Comparison of ENCODE assay signal across 8 cellular contexts in the genomic region with DNA sequence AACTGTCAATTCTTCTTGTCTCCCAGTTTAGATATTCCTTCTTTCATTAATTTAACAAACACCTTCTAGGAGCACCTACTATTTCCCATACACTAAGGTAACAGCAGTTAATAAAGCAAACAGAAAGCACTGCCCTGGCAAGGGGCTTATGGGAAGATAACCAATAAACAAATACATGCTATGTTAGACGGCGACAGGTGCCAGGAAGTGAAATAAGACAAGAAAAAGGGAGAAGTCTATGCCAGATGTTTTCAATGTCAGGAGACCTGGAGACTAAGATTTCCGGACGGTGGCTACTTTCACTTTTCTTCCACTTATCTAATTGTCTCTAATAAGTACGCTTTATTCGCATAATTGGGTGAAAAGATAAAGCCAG. TPM values are rescaled to one million over a fixed set of nuclear protein-coding genes. Genes with fewer than 3 reads are reported as not detected.
DNase-seq lines count a peak whose midpoint lies in the region; ATAC-seq and TF ChIP-seq lines count a peak whose summit lies in the region.

No MANE protein-coding gene starts in this region.

- H3K36me3 ChIP-seq in endocrine pancreas (ENCODE audit: control insufficient read depth, insufficient read depth, low read length), result no peaks in the 10 kb centered on the region
- peaks cover 0 to 3% (median 0%) of the 10 kb centered on the region in 3 experiments for H3K36me3 ChIP-seq in naive thymus-derived CD4-positive, alpha-beta T cell (ENCODE audit: control insufficient read depth in 2 of 3, insufficient read depth in 3 of 3, low read length in 3 of 3)

- POLR2A ChIA-PET in AG04450 (lab: Yijun Ruan, JAX), result interaction anchor here (0.6 to 1.0 kb wide), 2 partner anchors 14 to 172 kb away, joined by 3 to 4 read pairs; a partner anchor contains a TSS
- POLR2A ChIA-PET in naive thymus-derived CD4-positive, alpha-beta T cell (lab: Charles Lee), result interaction anchor here (1.1 to 4.3 kb wide), 5 partner anchors 17 to 251 kb away, joined by 3 to 26 read pairs (median 7); a partner anchor contains a TSS

- H3K27ac Mint-ChIP-seq in naive thymus-derived CD4-positive, alpha-beta T cell, result peak overlapping the region; percentile 78 to 97 (median 93)

- peak overlapping the region; percentile 73 for H3K4me3 ChIP-seq in AG04450 (ENCODE audit: low read depth, low read length)
- peak overlapping the region; percentile 98 for H3K4me3 ChIP-seq in endocrine pancreas (ENCODE audit: control insufficient read depth, insufficient read depth, low read length)
- H3K4me3 ChIP-seq in naive thymus-derived CD4-positive, alpha-beta T cell (ENCODE audit: low read length), result peak overlapping the region; percentile 73

- TF ChIP-seq CTCF in AG04450 (IDR thresholded peaks at IDR 0.05; ENCODE audit: low read depth, low read length), result no peak

- H3K27me3 Mint-ChIP-seq in naive thymus-derived CD4-positive, alpha-beta T cell, result no peaks in the 10 kb centered on the region

- no peak overlapping the region for H3K27ac ChIP-seq in AG04450 (ENCODE audit: low read depth, low read length)
- peak overlapping the region; percentile 92 for H3K27ac ChIP-seq in naive thymus-derived CD4-positive, alpha-beta T cell (ENCODE audit: low read depth, low read length)

- peaks cover 30 to 52% (median 48%) of the 10 kb centered on the region in 7 donors for H3K4me1 Mint-ChIP-seq in naive thymus-derived CD4-positive, alpha-beta T cell

- H3K27me3 ChIP-seq in AG04450 (ENCODE audit: control insufficient read depth, insufficient read depth, low read length) (no peaks in the 10 kb centered on the region), endocrine pancreas (ENCODE audit: control insufficient read depth, insufficient read depth, low read length) (no peaks in the 10 kb centered on the region)
- no peaks in the 10 kb centered on the region for H3K27me3 ChIP-seq in naive thymus-derived CD4-positive, alpha-beta T cell (ENCODE audit: control insufficient read depth in 2 of 2, insufficient read depth in 2 of 2, low read length in 2 of 2)

- CTCF ChIA-PET in AG04450 (lab: Charles Lee), result no interaction called here
- CTCF ChIA-PET in naive thymus-derived CD4-positive, alpha-beta T cell (lab: Charles Lee), result no interaction called here

- intact Hi-C loops in naive thymus-derived CD4-positive, alpha-beta T cell (cut with micrococcal nuclease), result loop anchor here (1.0 to 5.0 kb wide), 13 partner anchors 33 to 467 kb away; a partner anchor contains a TSS

- H3K9me3 Mint-ChIP-seq in naive thymus-derived CD4-positive, alpha-beta T cell, result peaks cover 0 to 19% (median 8%) of the 10 kb centered on the region in 11 donors

- H3K9ac ChIP-seq in endocrine pancreas (ENCODE audit: control insufficient read depth, insufficient read depth, low read length), result peak overlapping the region; percentile 76

- peaks cover 9 to 28% (median 21%) of the 10 kb centered on the region in 5 donors for H3K36me3 Mint-ChIP-seq in naive thymus-derived CD4-positive, alpha-beta T cell

- DNase-seq in AG04450 (ENCODE audit: low read depth, low spot score), result no peak
- DNase-seq in RPMI8226, result peak; percentile 68
- peak in 3 of 9 donors; percentile 3 to 19 (median 12) for DNase-seq in naive thymus-derived CD4-positive, alpha-beta T cell
- DNase-seq in stimulated activated CD8-positive, alpha-beta memory T cell treated with anti-CD3 and anti-CD28 coated beads, Interleukin-4, amount 100 ng/mL, for 48 hours, result no peak
- DNase-seq in D341Med (ENCODE audit: low spot score), result no peak

- peak overlapping the region; percentile 93 to 98 (median 96) for H3K4me3 Mint-ChIP-seq in naive thymus-derived CD4-positive, alpha-beta T cell

- peak; percentile 41 for ATAC-seq in GM18517 (IDR thresholded peaks at IDR 0.05; ENCODE audit: unreplicated experiment)
- peak; percentile 39 for ATAC-seq in HG03045 (IDR thresholded peaks at IDR 0.05; ENCODE audit: unreplicated experiment)
- ATAC-seq in naive thymus-derived CD4-positive, alpha-beta T cell, result peak; percentile 23

- H3K9me3 ChIP-seq in AG04450 (ENCODE audit: control insufficient read depth, insufficient read depth, low read length) (peaks cover 3% of the 10 kb centered on the region; the same call in 1 of the 2 replicates), endocrine pancreas (ENCODE audit: control insufficient read depth, low read length) (no peaks in the 10 kb centered on the region)
- H3K9me3 ChIP-seq in naive thymus-derived CD4-positive, alpha-beta T cell (ENCODE audit: control insufficient read depth in 2 of 3, low read length in 3 of 3), result no peaks in the 10 kb centered on the region

- peaks cover 4% of the 10 kb centered on the region for H3K4me1 ChIP-seq in endocrine pancreas (ENCODE audit: control insufficient read depth, insufficient read depth, low read length)
- peaks cover 6 to 19% of the 10 kb centered on the region in 2 donors for H3K4me1 ChIP-seq in naive thymus-derived CD4-positive, alpha-beta T cell (ENCODE audit: control insufficient read depth in 2 of 2, insufficient read depth in 2 of 2, low read length in 2 of 2)

RNA-seq across cellular contexts. Expression of a gene that starts 32.5 kb away (rescaled TPM):
- polyA plus RNA-seq in AG04450 (2011; rRNA removed), result 4.7 and 5.1 TPM in 2 replicates
- polyA minus RNA-seq in AG04450 (2011; rRNA and poly(A)+ RNA removed), result 13.8 TPM in 2 replicates
- total RNA-seq in naive thymus-derived CD4-positive, alpha-beta T cell, result 10 to 100 TPM; 16.8 to 37.6 (median 24.4) TPM
- polyA plus RNA-seq in naive thymus-derived CD4-positive, alpha-beta T cell, result 1 to 10 TPM; 5.1 to 6.7 TPM

RNA-seq across cellular contexts. Expression of a gene that starts 45.0 kb away (rescaled TPM):
- polyA plus RNA-seq in AG04450 (2011; rRNA removed), result 5.7 and 8.3 TPM in 2 replicates
- polyA minus RNA-seq in AG04450 (2011; rRNA and poly(A)+ RNA removed), result 11.9 and 13.2 TPM in 2 replicates
- 1 to 10 TPM; 1.1 to 4.5 (median 1.7) TPM for total RNA-seq in naive thymus-derived CD4-positive, alpha-beta T cell
- polyA plus RNA-seq in naive thymus-derived CD4-positive, alpha-beta T cell, result 1 to 10 TPM; 2.1 to 2.4 TPM
